Comparison of ENCODE assay signal across 8 cellular contexts in genomic region chr3:160753953-160754352, GRCh38. TPM values are rescaled to one million over a fixed set of nuclear protein-coding genes. Genes with fewer than 3 reads are reported as not detected.
DNase-seq lines count a peak whose midpoint lies in the region; TF ChIP-seq lines count a peak whose summit lies in the region.

No MANE protein-coding gene starts in this region.

- intact Hi-C loops in head of caudate nucleus (cut with DNase I): loop anchor here (10.0 kb wide), 1 partner anchor 471 kb away; the partner anchor contains the start of gene NMD3

- H3K4me3 ChIP-seq in GM08714 (ENCODE audit: low read length) (peak overlapping the region; percentile 69; the same call in 1 of the 2 replicates), fibroblast of the aortic adventitia (ENCODE audit: low read depth, low read length) (peak overlapping the region; percentile 82), retinal pigment epithelial cell (ENCODE audit: low read length) (peak overlapping the region; percentile 80)

- TF ChIP-seq CTCF in VCaP (conservative IDR thresholded peaks at IDR 0.05) (no peak), fibroblast of the aortic adventitia (IDR thresholded peaks at IDR 0.05; ENCODE audit: insufficient read depth, low read length) (no peak), retinal pigment epithelial cell (conservative IDR thresholded peaks at IDR 0.05; ENCODE audit: low read depth, low read length) (no peak)

- no peak for TF ChIP-seq POLR2A in erythroblast (IDR thresholded peaks at IDR 0.05; ENCODE audit: low read length)

- DNase-seq in fibroblast of the aortic adventitia (ENCODE audit: low read depth) (no peak), retinal pigment epithelial cell (ENCODE audit: low read depth) (no peak), erythroblast (lab: John Stamatoyannopoulos, UW) (no peak), activated gamma-delta T cell (lab: John Stamatoyannopoulos, UW) (no peak), SIG-M5 treated with dmso at 0.1 percent for 504 hours (lab: John Stamatoyannopoulos, UW; ENCODE audit: unreplicated experiment) (no peak), head of caudate nucleus (no peak)

- peak overlapping the region; percentile 92 for H3K27ac ChIP-seq in VCaP

RNA-seq across cellular contexts. Expression of gene PPM1L, which starts 2.1 kb away (rescaled TPM):
- 1.4 and 2.5 TPM in 2 replicates for total RNA-seq in fibroblast of the aortic adventitia (ENCODE audit: low replicate concordance)
